18 cellular contexts compared by ENCODE assay signal in the genomic region with DNA sequence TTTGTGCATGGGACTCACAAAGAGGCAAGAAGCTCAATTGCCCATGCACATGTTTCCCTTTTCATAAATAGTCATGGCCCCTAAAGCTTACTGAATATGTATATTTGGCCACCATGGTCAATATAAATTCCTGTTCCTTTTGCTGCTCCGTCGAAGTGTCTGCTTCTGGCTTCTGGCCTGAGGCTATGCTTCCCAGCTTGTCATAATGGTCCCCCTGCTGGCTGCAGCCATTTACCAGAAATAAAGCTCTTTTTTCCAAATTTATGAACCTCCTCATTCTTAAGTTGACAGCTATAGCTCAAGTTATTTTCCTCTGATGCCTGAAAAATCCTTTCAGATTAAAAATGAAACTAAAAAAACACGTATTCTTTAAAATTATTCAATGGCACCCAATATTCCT.
DNase-seq lines count a peak whose midpoint lies in the region; ATAC-seq and TF ChIP-seq lines count a peak whose summit lies in the region.
"Had no signal": no experiment of that assay in that cellular context is flagged by ENCODE, and none has a peak within 500 bp of the region (broad histone marks: within the 10 kb centered on the region; RNA-seq: fewer than 3 reads in every experiment).

No MANE protein-coding gene starts in this region.

- H2AK5ac ChIP-seq in mesendoderm (ENCODE audit: low read length), result no peak overlapping the region

- no peak overlapping the region for H3K4ac ChIP-seq in mesendoderm (ENCODE audit: low read depth, low read length)

- no peak overlapping the region for H3K27ac ChIP-seq in mesendoderm (ENCODE audit: low read depth, low read length)
- H3K27ac ChIP-seq: ascending aorta, BLaER1, coronary artery, gastroesophageal sphincter had no signal

- no peaks in the 10 kb centered on the region for H3K79me2 ChIP-seq in mesendoderm (ENCODE audit: control insufficient read depth, insufficient read depth, low read length)

- H3K4me2 ChIP-seq in mesendoderm (ENCODE audit: low read length), result no peak overlapping the region
- H3K4me2 ChIP-seq: BLaER1 had no signal

- H3K56ac ChIP-seq in mesendoderm (ENCODE audit: low read length), result no peak overlapping the region

- no peak overlapping the region for H3K9ac ChIP-seq in mesendoderm (ENCODE audit: low read length)
- H3K9ac ChIP-seq: BLaER1 had no signal

- H3K79me1 ChIP-seq in mesendoderm (ENCODE audit: low read length), result no peaks in the 10 kb centered on the region

- no CpG with 5 or more reads among the region's 3 CpGs for WGBS in mesendoderm (ENCODE audit: extremely low coverage, insufficient coverage, low lambda C conversion rate)

- ATAC-seq in GM19035 (IDR thresholded peaks at IDR 0.05; ENCODE audit: unreplicated experiment), result no peak
- ATAC-seq: gastroesophageal sphincter had no signal

- no peak overlapping the region for H3K23ac ChIP-seq in mesendoderm (ENCODE audit: low read length)

- H4K8ac ChIP-seq in mesendoderm (ENCODE audit: low read depth, low read length), result no peak overlapping the region

- H3K27me3 ChIP-seq in mesendoderm (ENCODE audit: insufficient read depth, low read length, poor library complexity), result no peaks in the 10 kb centered on the region
- H3K27me3 ChIP-seq: ascending aorta, BLaER1, gastroesophageal sphincter had no signal

- H3K4me3 ChIP-seq in LNCaP clone FGC (ENCODE audit: low read depth, low read length) (no peak overlapping the region), mesendoderm (ENCODE audit: low read length) (no peak overlapping the region)
- H3K4me3 ChIP-seq: ascending aorta, BLaER1, coronary artery, gastroesophageal sphincter had no signal

- H3K36me3 ChIP-seq in mesendoderm (ENCODE audit: control insufficient read depth, insufficient read depth, low read length), result no peaks in the 10 kb centered on the region
- H3K36me3 ChIP-seq: ascending aorta, BLaER1, gastroesophageal sphincter had no signal

- H3K4me1 ChIP-seq in mesendoderm (ENCODE audit: control insufficient read depth, low read depth, low read length), result no peaks in the 10 kb centered on the region
- H3K4me1 ChIP-seq: ascending aorta, BLaER1, gastroesophageal sphincter had no signal

- DNase-seq in ELF-1 (ENCODE audit: low read depth, low spot score) (peak; percentile 57), LNCaP clone FGC (ENCODE audit: low read depth) (no peak), SK-N-DZ (ENCODE audit: low spot score) (peak; percentile 16), mesendoderm (peak; percentile 61), NCI-H1048 (lab: John Stamatoyannopoulos, UW) (no peak), NCI-H2107 treated with DMSO at 0.1 percent for 48 hours (lab: John Stamatoyannopoulos, UW; ENCODE audit: unreplicated experiment) (no peak)
- DNase-seq: activated CD4-positive, alpha-beta T cell treated with anti-CD3 and anti-CD28 coated beads for 4 hours; activated CD8-positive, alpha-beta memory T cell treated with anti-CD3 and anti-CD28 coated beads, Interleukin-2, amount 50 U/mL, for 4 hours; activated naive CD4-positive, alpha-beta T cell; EL; nephron progenitor cell; retina; T-helper 2 cell had no signal

- no peak overlapping the region for H2BK120ac ChIP-seq in mesendoderm (ENCODE audit: low read depth, low read length)

- no peak overlapping the region for H3K18ac ChIP-seq in mesendoderm (ENCODE audit: low read length)

- no peak overlapping the region for H4K5ac ChIP-seq in mesendoderm (ENCODE audit: low read length)

- TF ChIP-seq CTCF in LNCaP clone FGC (IDR thresholded peaks at IDR 0.05; ENCODE audit: control insufficient read depth, extremely low read depth, insufficient read depth), result peak; percentile 19; the same call in 1 of the 2 replicates

- H2BK5ac ChIP-seq in mesendoderm (ENCODE audit: low read length), result no peak overlapping the region

- no peak overlapping the region for H2BK15ac ChIP-seq in mesendoderm (replicated peaks; ENCODE audit: low read depth)

Comparison
In these comparisons a context has a peak if more than half of its experiments do, and no peak if none do; other contexts are left out.
1. DNase-seq: peak in ELF-1 (single experiment), SK-N-DZ (single experiment) and mesendoderm (single experiment); none in LNCaP clone FGC (single experiment), NCI-H1048 (single experiment) and NCI-H2107 treated with DMSO at 0.1 percent for 48 hours (single experiment).